Comparison of ENCODE assay signal across 30 cellular contexts in the genomic region with DNA sequence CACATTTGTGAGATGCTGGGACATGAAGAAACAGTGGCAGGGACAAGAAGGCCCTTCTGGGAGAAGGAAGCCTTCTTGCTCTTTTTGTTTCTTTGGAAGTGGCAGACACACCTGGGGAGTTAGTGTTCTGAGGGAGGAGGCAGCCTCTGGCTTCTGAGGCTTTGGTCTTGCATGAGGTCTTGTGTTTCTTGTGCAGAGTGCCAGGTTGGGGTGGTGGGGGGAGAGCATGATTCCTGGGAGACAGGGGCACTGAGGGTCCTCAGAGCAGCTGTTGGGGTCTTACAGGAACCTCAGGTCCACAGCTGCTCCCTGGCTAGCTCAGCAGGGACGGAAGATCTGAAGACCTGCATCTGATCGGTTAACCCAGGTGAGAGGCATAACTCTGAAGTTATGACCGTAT.
"Had no signal": no experiment of that assay in that cellular context is flagged by ENCODE, and none has a peak within 500 bp of the region (broad histone marks: within the 10 kb centered on the region; RNA-seq: fewer than 3 reads in every experiment).

No MANE protein-coding gene starts in this region.

- H3K9me3 ChIP-seq: Peyer's patch had no signal

- H3K27me3 ChIP-seq: Peyer's patch had no signal

- H3K4me1 Mint-ChIP-seq: activated naive CD4-positive, alpha-beta T cell treated with anti-CD3 and anti-CD28 coated beads, Interleukin-2, amount 10 ng/mL, durations not matched to agents 7 days and 5 days; activated naive CD8-positive, alpha-beta T cell treated with anti-CD3 and anti-CD28 coated beads, Interleukin-2, amount 50 U/mL, for 24 hours; brain had no signal

- H3K9me3 Mint-ChIP-seq: activated CD4-positive, alpha-beta memory T cell treated with anti-CD3 and anti-CD28 coated beads for 36 hours; activated naive CD4-positive, alpha-beta T cell treated with anti-CD3 and anti-CD28 coated beads, Interleukin-2, amount 10 ng/mL, durations not matched to agents 7 days and 5 days; activated naive CD8-positive, alpha-beta T cell treated with anti-CD3 and anti-CD28 coated beads, Interleukin-2, amount 50 U/mL, for 24 hours had no signal

- H3K36me3 Mint-ChIP-seq: activated CD4-positive, alpha-beta memory T cell treated with anti-CD3 and anti-CD28 coated beads for 36 hours; activated naive CD4-positive, alpha-beta T cell treated with anti-CD3 and anti-CD28 coated beads, Interleukin-2, amount 10 ng/mL, durations not matched to agents 7 days and 5 days; activated naive CD8-positive, alpha-beta T cell had no signal

- H3K27ac Mint-ChIP-seq: activated CD4-positive, alpha-beta memory T cell treated with anti-CD3 and anti-CD28 coated beads for 36 hours; activated naive CD4-positive, alpha-beta T cell treated with anti-CD3 and anti-CD28 coated beads, Interleukin-2, amount 10 ng/mL, durations not matched to agents 7 days and 5 days; activated naive CD8-positive, alpha-beta T cell; activated naive CD8-positive, alpha-beta T cell treated with anti-CD3 and anti-CD28 coated beads, Interleukin-2, amount 50 U/mL, for 24 hours; brain had no signal

- H3K4me3 ChIP-seq: Peyer's patch had no signal

- H3K27me3 Mint-ChIP-seq: activated naive CD4-positive, alpha-beta T cell treated with anti-CD3 and anti-CD28 coated beads, Interleukin-2, amount 10 ng/mL, durations not matched to agents 7 days and 5 days had no signal

- DNase-seq: activated CD4-positive, alpha-beta memory T cell treated with anti-CD3 and anti-CD28 coated beads for 36 hours; activated CD4-positive, alpha-beta T cell treated with anti-CD3 and anti-CD28 coated beads, Interleukin-2, amount 50 U/mL, for 1 hour; activated CD8-positive, alpha-beta memory T cell treated with anti-CD3 and anti-CD28 coated beads, Interleukin-2, amount 50 U/mL, for 48 hours; activated effector memory CD4-positive, alpha-beta T cell treated with Interleukin-2 at 50 U/mL for 16 hours; activated naive CD4-positive, alpha-beta T cell treated with anti-CD3 and anti-CD28 coated beads, Interleukin-2, amount 10 ng/mL, durations not matched to agents 7 days and 5 days; activated naive CD8-positive, alpha-beta T cell treated with anti-CD3 and anti-CD28 coated beads, Interleukin-2, amount 50 U/mL, for 24 hours; activated T-cell treated with anti-CD3 and anti-CD28 coated beads, Interleukin-2, amount 50 U/mL, for 48 hours; anterior cingulate cortex; central memory CD4-positive, alpha-beta T cell; KG1; MM.1S; MV-4-11; NCI-H1092; NCI-H1436 treated with DMSO at 0.1 percent for 48 hours; NCI-H1694 treated with DMSO at 0.1 percent for 48 hours; NCI-H2029; NCI-H510A; NCI-H526; NCI-H748 treated with DMSO at 0.1 percent for 48 hours; NK-92 treated with Interleukin-12 subunit alpha and Interleukin-12 subunit beta, amount 100 ng/mL, for 24 hours; PC-3; Peyer's patch; RPMI8226; SIG-M5; SW 1271; T-helper 1 cell; T-helper 2 cell; T-helper 9 cell had no signal

- H3K36me3 ChIP-seq: Peyer's patch had no signal

- H3K4me1 ChIP-seq: Peyer's patch had no signal

- H3K4me3 Mint-ChIP-seq: activated CD4-positive, alpha-beta memory T cell treated with anti-CD3 and anti-CD28 coated beads for 36 hours; activated naive CD4-positive, alpha-beta T cell treated with anti-CD3 and anti-CD28 coated beads, Interleukin-2, amount 10 ng/mL, durations not matched to agents 7 days and 5 days; activated naive CD8-positive, alpha-beta T cell; activated naive CD8-positive, alpha-beta T cell treated with anti-CD3 and anti-CD28 coated beads, Interleukin-2, amount 50 U/mL, for 24 hours; brain had no signal

- H3K27ac ChIP-seq: Peyer's patch had no signal
